Comparison of ENCODE assay signal across 3 cellular contexts in genomic region chr1:16755932-16756331, GRCh38. TPM values are rescaled to one million over a fixed set of nuclear protein-coding genes. Genes with fewer than 3 reads are reported as not detected.
"Had no signal": no experiment of that assay in that cellular context is flagged by ENCODE, and none has a peak within 500 bp of the region (broad histone marks: within the 10 kb centered on the region; RNA-seq: fewer than 3 reads in every experiment).

No MANE protein-coding gene starts in this region.

RNA-seq across cellular contexts. Expression of gene RNU1-4, which starts 15.6 kb away (rescaled TPM):
- total RNA-seq: GM23248, GM23338, H4 had no signal
